ENCODE assay signal across 21 cellular contexts in the genomic region with DNA sequence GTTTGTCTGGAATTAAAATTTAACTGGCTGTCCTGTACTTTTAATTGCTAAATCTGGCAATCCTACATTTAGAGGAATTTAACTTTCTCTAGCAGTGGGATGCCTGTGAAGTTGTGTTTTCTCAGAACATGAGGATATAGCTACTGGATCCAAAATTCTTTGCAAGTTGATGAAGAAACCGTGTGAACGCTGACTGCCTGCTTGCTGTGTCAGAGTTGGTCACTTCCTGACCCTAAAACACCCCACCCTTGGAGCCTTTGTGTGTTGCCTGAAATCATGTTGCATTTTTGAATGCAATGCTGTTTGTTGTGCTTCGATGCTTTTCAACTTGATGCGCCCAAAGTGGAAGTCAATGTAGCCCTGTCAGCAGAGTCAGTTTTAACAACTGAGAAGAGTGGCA.
"Had no signal": no experiment of that assay in that cellular context is flagged by ENCODE, and none has a peak within 500 bp of the region (broad histone marks: within the 10 kb centered on the region; RNA-seq: fewer than 3 reads in every experiment).

No MANE protein-coding gene starts in this region.

- DNase-seq: activated CD4-positive, alpha-beta T cell treated with anti-CD3 and anti-CD28 coated beads, Interleukin-2, amount 10 ng/mL, durations not matched to agents 7 days and 5 days; activated CD8-positive, alpha-beta T cell treated with anti-CD3 and anti-CD28 coated beads, Interleukin-2, amount 10 ng/mL, durations not matched to agents 7 days and 5 days; activated naive CD4-positive, alpha-beta T cell treated with anti-CD3 and anti-CD28 coated beads, Interleukin-2, amount 10 ng/mL, durations not matched to agents 7 days and 5 days; activated naive CD8-positive, alpha-beta T cell treated with anti-CD3 and anti-CD28 coated beads, Interleukin-2, amount 50 U/mL, for 24 hours; activated T-cell treated with anti-CD3 and anti-CD28 coated beads, Interleukin-2, amount 50 U/mL, for 4 hours; aorta; brain microvascular endothelial cell; effector CD4-positive, alpha-beta T cell; foreskin keratinocyte; glutamatergic neuron; hippocampal formation; islet precursor cell; nucleus accumbens; posterior cingulate gyrus; sigmoid colon; spleen; stimulated activated naive B cell treated with anti-CD40 and anti-IgM and Interleukin-4, amounts not matched to agents 10 μg/mL and 1 μg/mL and 100 μg/mL, for 72 hours; T-helper 1 cell; T-helper 9 cell had no signal

- H3K27me3 ChIP-seq: brain microvascular endothelial cell, foreskin keratinocyte, sigmoid colon, spleen had no signal

- H3K36me3 ChIP-seq: brain microvascular endothelial cell, spleen had no signal

- H3K9me3 ChIP-seq: sigmoid colon, spleen had no signal

- H3K4me3 ChIP-seq: coronary artery, lung, sigmoid colon, spleen had no signal

- H3K27ac ChIP-seq: brain microvascular endothelial cell, coronary artery, foreskin keratinocyte, sigmoid colon, spleen had no signal

- H3K4me1 ChIP-seq: sigmoid colon, spleen had no signal
